ENCODE assay signal across 9 cellular contexts in the genomic region with DNA sequence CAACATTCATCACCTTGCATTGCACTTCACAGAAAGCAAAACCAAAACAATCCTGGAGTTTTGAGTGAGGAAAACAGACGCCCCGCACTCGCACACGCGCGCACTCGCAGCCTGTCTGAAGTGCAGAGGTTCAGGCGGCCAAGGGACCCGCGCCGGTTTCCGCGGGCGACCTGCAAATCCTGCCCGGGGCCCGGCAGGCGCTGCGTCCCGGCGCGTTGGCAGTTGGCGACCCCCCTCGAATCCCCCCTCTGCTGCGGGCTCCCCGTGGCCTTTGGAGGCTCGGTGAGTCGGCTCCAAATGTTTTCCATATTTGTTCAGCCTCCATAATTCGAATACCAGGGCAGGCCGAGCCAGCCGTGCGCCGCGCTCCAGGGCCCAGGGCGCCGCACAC. TPM values are rescaled to one million over a fixed set of nuclear protein-coding genes. Genes with fewer than 3 reads are reported as not detected.
A peak's percentile ranks its signal among the peaks of the same experiment; 100 is the strongest.
DNase-seq lines count a peak whose midpoint lies in the region; ATAC-seq, FAIRE-seq and TF ChIP-seq lines count a peak whose summit lies in the region.
"Had no signal": no experiment of that assay in that cellular context is flagged by ENCODE, and none has a peak within 500 bp of the region (broad histone marks: within the 10 kb centered on the region; RNA-seq: fewer than 3 reads in every experiment).

A gene with protein sequence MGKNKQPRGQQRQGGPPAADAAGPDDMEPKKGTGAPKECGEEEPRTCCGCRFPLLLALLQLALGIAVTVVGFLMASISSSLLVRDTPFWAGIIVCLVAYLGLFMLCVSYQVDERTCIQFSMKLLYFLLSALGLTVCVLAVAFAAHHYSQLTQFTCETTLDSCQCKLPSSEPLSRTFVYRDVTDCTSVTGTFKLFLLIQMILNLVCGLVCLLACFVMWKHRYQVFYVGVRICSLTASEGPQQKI (plus strand): TSS at position 324 of the 391 bp plus-strand sequence. CDS start 100 bp downstream, outside the sequence.

- H3K4me1 ChIP-seq in A549: no peaks in the 10 kb centered on the region
- H3K4me1 ChIP-seq in astrocyte (ENCODE audit: insufficient read depth, low read length): peaks cover 39% of the 10 kb centered on the region
- H3K4me1 ChIP-seq in iPS DF 6.9 (ENCODE audit: control insufficient read depth, insufficient read depth, low read length): no peaks in the 10 kb centered on the region
- no peaks in the 10 kb centered on the region for H3K4me1 ChIP-seq in prostate gland (replicated peaks)

- H3K36me3 ChIP-seq in astrocyte (ENCODE audit: insufficient read depth, low read length) (no peaks in the 10 kb centered on the region), iPS DF 6.9 (ENCODE audit: control insufficient read depth, insufficient read depth, low read length) (no peaks in the 10 kb centered on the region), prostate gland (no peaks in the 10 kb centered on the region)
- H3K36me3 ChIP-seq: neutrophil had no signal

- peak within 1 kb of the TSS; percentile 87 for H3K4me2 ChIP-seq in A549
- peak within 1 kb of the TSS; percentile 96 for H3K4me2 ChIP-seq in astrocyte (ENCODE audit: low read length)

- H4K20me1 ChIP-seq in astrocyte (ENCODE audit: insufficient read depth, low read length): no peaks in the 10 kb centered on the region

- H3K9me3 ChIP-seq in A549: no peaks in the 10 kb centered on the region
- H3K9me3 ChIP-seq in astrocyte (ENCODE audit: insufficient read depth, low read depth, low read length): no peaks in the 10 kb centered on the region
- H3K9me3 ChIP-seq in iPS DF 6.9 (ENCODE audit: control insufficient read depth, insufficient read depth, low read length): no peaks in the 10 kb centered on the region
- no peaks in the 10 kb centered on the region for H3K9me3 ChIP-seq in prostate gland
- H3K9me3 ChIP-seq: neutrophil had no signal

- H3K4me3 ChIP-seq in A549 (peak within 1 kb of the TSS; percentile 56), GM12864 (ENCODE audit: low read depth, low read length) (peak within 1 kb of the TSS; percentile 44), astrocyte (ENCODE audit: insufficient read depth, low read depth, low read length) (peak within 1 kb of the TSS; percentile 74), iPS DF 6.9 (ENCODE audit: low read length) (peak within 1 kb of the TSS; percentile 55; the same call in 1 of the 2 replicates), prostate gland (peak within 1 kb of the TSS; percentile 53 to 55)

- FAIRE-seq in A549 (lab: Jason Lieb, UNC) (no peak), astrocyte (lab: Jason Lieb, UNC) (no peak)

- H3K36me3 Mint-ChIP-seq in astrocyte (ENCODE audit: low read depth, unreplicated experiment): no peaks in the 10 kb centered on the region

- WGBS in A549 (ENCODE audit: missing lambda C conversion rate): 58% methylated on average over 27 of the region's 35 CpGs
- WGBS in iPS DF 6.9 (ENCODE audit: insufficient coverage, insufficient read length): no CpG with 5 or more reads among the region's 35 CpGs
- WGBS in prostate gland: 1% methylated on average over 35 of the region's 35 CpGs

- intact Hi-C loops in prostate gland (cut with DNase I): loop anchor here (5.0 kb wide), 2 partner anchors 68 to 77 kb away; partner anchors contain the start of gene BHLHE41

- H3K79me2 ChIP-seq in astrocyte (ENCODE audit: insufficient read depth, low read length): peaks cover 10% of the 10 kb centered on the region

- TF ChIP-seq CTCF in A549 (IDR thresholded peaks at IDR 0.05): no peak
- TF ChIP-seq CTCF in GM12864 (IDR thresholded peaks at IDR 0.05; ENCODE audit: low read depth, low read length, missing control alignments): no peak
- TF ChIP-seq CTCF in astrocyte (IDR thresholded peaks at IDR 0.05; ENCODE audit: insufficient read depth, low read depth, low read length): no peak
- TF ChIP-seq CTCF in prostate gland (IDR thresholded peaks at IDR 0.05): no peak

- peak within 1 kb of the TSS; percentile 87 for H3K4me3 Mint-ChIP-seq in astrocyte (ENCODE audit: unreplicated experiment)

- no peaks in the 10 kb centered on the region for H3K9me3 Mint-ChIP-seq in astrocyte (ENCODE audit: unreplicated experiment)

- H3K27ac Mint-ChIP-seq in astrocyte (ENCODE audit: unreplicated experiment): peak within 1 kb of the TSS; percentile 83

- H3K27ac ChIP-seq in A549 (peak within 1 kb of the TSS; percentile 83 to 93), astrocyte (ENCODE audit: low read depth, low read length) (peak within 1 kb of the TSS; percentile 78), iPS DF 6.9 (ENCODE audit: low read length) (no peak within 1 kb of the TSS), prostate gland (peak within 1 kb of the TSS; percentile 68 to 81)
- H3K27ac ChIP-seq: neutrophil had no signal

- TF ChIP-seq POLR2A in A549 (IDR thresholded peaks at IDR 0.05; ENCODE audit: low read length) (no peak), prostate gland (IDR thresholded peaks at IDR 0.05) (no peak)

- TF ChIP-seq RAD21 in A549 (conservative IDR thresholded peaks at IDR 0.05 in 1 of 2, IDR thresholded peaks at IDR 0.05 in 1 of 2): no peak

- DNase-seq in A549 (ENCODE audit: low read depth in 1 of 2, low spot score in 1 of 2) (peak in 1 of 2 experiments; percentile 33), GM12864 (ENCODE audit: low read depth) (no peak), KG1 (lab: John Stamatoyannopoulos, UW) (peak; percentile 65), astrocyte (ENCODE audit: low read depth) (peak; percentile 68), iPS DF 6.9 (ENCODE audit: low read depth, low spot score) (no peak), prostate gland (ENCODE audit: low spot score) (peak; percentile 34), HUDEP-2 (lab: John Stamatoyannopoulos, UW; ENCODE audit: unreplicated experiment in 76 of 76) (no peak)

- no peak for TF ChIP-seq EP300 in A549 (IDR thresholded peaks at IDR 0.05)

- H3K27me3 Mint-ChIP-seq in astrocyte (ENCODE audit: low read depth, unreplicated experiment): peaks cover 4% of the 10 kb centered on the region

- H3K4me1 Mint-ChIP-seq in astrocyte (ENCODE audit: low read depth, unreplicated experiment): peaks cover 8% of the 10 kb centered on the region

- H3K27me3 ChIP-seq in astrocyte (ENCODE audit: insufficient read depth, low read length): no peaks in the 10 kb centered on the region
- peaks cover 9% of the 10 kb centered on the region; the same call in 1 of the 2 replicates for H3K27me3 ChIP-seq in iPS DF 6.9 (ENCODE audit: control insufficient read depth, insufficient read depth, low read length)
- H3K27me3 ChIP-seq in prostate gland (replicated peaks; ENCODE audit: insufficient read depth): no peaks in the 10 kb centered on the region

- H3K9ac ChIP-seq in astrocyte (ENCODE audit: low read length): peak within 1 kb of the TSS; percentile 91

- POLR2A ChIA-PET in A549 (lab: Yijun Ruan, JAX): interaction anchor here (1.0 to 2.4 kb wide), 3 partner anchors 9 to 79 kb away, joined by 3 to 11 read pairs (median 8); no protein-coding TSS in a partner anchor

- CTCF ChIA-PET in A549 (lab: Yijun Ruan, JAX): interaction anchor here (1.1 to 2.0 kb wide), 6 partner anchors 17 to 79 kb away, joined by 3 to 11 read pairs (median 3); no protein-coding TSS in a partner anchor

- ATAC-seq in A549 (peak in 1 of 2 experiments; percentile 63; a peak in 4 of 6 replicates), GM18870 (IDR thresholded peaks at IDR 0.05; ENCODE audit: unreplicated experiment) (no peak)

- H2AFZ ChIP-seq in astrocyte (ENCODE audit: low read depth, low read length): peak within 1 kb of the TSS; percentile 94

TF ChIP-seq in A549, 52 proteins besides CTCF, POLR2A, EP300 and RAD21:
- TF ChIP-seq ZFP36 (IDR thresholded peaks at IDR 0.05; ENCODE audit: borderline replicate concordance, partially characterized antibody) (no peak), JUNB (IDR thresholded peaks at IDR 0.05) (no peak), PHF8 (IDR thresholded peaks at IDR 0.05; ENCODE audit: borderline replicate concordance, low read depth) (no peak), SMC3 (IDR thresholded peaks at IDR 0.05) (no peak), RFX5 (IDR thresholded peaks at IDR 0.05) (no peak), HOXB13 (CRISPR knock-in tag; IDR thresholded peaks at IDR 0.05; ENCODE audit: low read depth) (no peak), CBX2 (IDR thresholded peaks at IDR 0.05; ENCODE audit: borderline replicate concordance, low read depth) (no peak), HEYL (CRISPR knock-in tag; IDR thresholded peaks at IDR 0.05) (no peak), TP53 (CRISPR knock-in tag; IDR thresholded peaks at IDR 0.05) (no peak), ZC3H11A (IDR thresholded peaks at IDR 0.05) (no peak)
- TF ChIP-seq, protein P1, sequence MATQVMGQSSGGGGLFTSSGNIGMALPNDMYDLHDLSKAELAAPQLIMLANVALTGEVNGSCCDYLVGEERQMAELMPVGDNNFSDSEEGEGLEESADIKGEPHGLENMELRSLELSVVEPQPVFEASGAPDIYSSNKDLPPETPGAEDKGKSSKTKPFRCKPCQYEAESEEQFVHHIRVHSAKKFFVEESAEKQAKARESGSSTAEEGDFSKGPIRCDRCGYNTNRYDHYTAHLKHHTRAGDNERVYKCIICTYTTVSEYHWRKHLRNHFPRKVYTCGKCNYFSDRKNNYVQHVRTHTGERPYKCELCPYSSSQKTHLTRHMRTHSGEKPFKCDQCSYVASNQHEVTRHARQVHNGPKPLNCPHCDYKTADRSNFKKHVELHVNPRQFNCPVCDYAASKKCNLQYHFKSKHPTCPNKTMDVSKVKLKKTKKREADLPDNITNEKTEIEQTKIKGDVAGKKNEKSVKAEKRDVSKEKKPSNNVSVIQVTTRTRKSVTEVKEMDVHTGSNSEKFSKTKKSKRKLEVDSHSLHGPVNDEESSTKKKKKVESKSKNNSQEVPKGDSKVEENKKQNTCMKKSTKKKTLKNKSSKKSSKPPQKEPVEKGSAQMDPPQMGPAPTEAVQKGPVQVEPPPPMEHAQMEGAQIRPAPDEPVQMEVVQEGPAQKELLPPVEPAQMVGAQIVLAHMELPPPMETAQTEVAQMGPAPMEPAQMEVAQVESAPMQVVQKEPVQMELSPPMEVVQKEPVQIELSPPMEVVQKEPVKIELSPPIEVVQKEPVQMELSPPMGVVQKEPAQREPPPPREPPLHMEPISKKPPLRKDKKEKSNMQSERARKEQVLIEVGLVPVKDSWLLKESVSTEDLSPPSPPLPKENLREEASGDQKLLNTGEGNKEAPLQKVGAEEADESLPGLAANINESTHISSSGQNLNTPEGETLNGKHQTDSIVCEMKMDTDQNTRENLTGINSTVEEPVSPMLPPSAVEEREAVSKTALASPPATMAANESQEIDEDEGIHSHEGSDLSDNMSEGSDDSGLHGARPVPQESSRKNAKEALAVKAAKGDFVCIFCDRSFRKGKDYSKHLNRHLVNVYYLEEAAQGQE (IDR thresholded peaks at IDR 0.05): no peak

RNA-seq across cellular contexts. Expression of the gene that starts here (rescaled TPM):
- 2.2 and 2.6 TPM in 2 replicates for polyA plus RNA-seq in A549 (2011; rRNA removed)
- 0.40 and 0.42 TPM in 2 replicates for polyA plus RNA-seq in A549 (2012; cell fraction: cytosol; rRNA removed)
- 0.15 and 0.37 TPM in 2 replicates for polyA plus RNA-seq in A549 (2012; cell fraction: nucleus; rRNA removed)
- 0.85 to 2.0 TPM (median 1.2 TPM) in 3 replicates for polyA plus RNA-seq in A549 (2017; fragmentation: RNase III; extraction: RNeasy Plus Mini Kit Qiagen cat#74134 plus additional on column Dnase treatment)
- polyA minus RNA-seq in A549 (2011; rRNA and poly(A)+ RNA removed): 3.6 and 5.0 TPM in 2 replicates
- 6.3 and 11.2 TPM in 2 replicates for total RNA-seq in astrocyte
- total RNA-seq in prostate gland: 10 to 100 TPM; 17.0 to 29.5 TPM

Comparison
In these comparisons a context has a peak if more than half of its experiments do, and no peak if none do; other contexts are left out.
1. DNase-seq: peak in KG1 (single experiment), astrocyte (single experiment) and prostate gland (single experiment); none in GM12864 (single experiment), iPS DF 6.9 (single experiment) and HUDEP-2 (0 of 76).
2. Peak in every context shown above with its lines, with median percentiles within 50 percentile points of each other: H3K4me3 ChIP-seq.